In genomic region chr7:88184848-88185304, GRCh38 we compare ENCODE assay signal across 10 cellular contexts. TPM values are rescaled to one million over a fixed set of nuclear protein-coding genes. Genes with fewer than 3 reads are reported as not detected.
DNase-seq lines count a peak whose midpoint lies in the region; ATAC-seq and TF ChIP-seq lines count a peak whose summit lies in the region.
"Had no signal": no experiment of that assay in that cellular context is flagged by ENCODE, and none has a peak within 500 bp of the region (broad histone marks: within the 10 kb centered on the region; RNA-seq: fewer than 3 reads in every experiment).

No MANE protein-coding gene starts in this region.

- no peaks in the 10 kb centered on the region for H3K4me1 Mint-ChIP-seq in immature natural killer cell
- H3K4me1 Mint-ChIP-seq: CD4-positive, alpha-beta memory T cell had no signal

- TF ChIP-seq CTCF in breast epithelium (IDR thresholded peaks at IDR 0.05): no peak

- H3K27ac ChIP-seq in ACC112 (ENCODE audit: low read depth, low read length) (peak overlapping the region; percentile 26; the same call in 1 of the 2 replicates), breast epithelium (peak overlapping the region; percentile 51 to 60)
- H3K27ac ChIP-seq: heart right ventricle had no signal

- no peak for TF ChIP-seq POLR2A in breast epithelium (IDR thresholded peaks at IDR 0.05)

- no peaks in the 10 kb centered on the region for H3K79me2 ChIP-seq in ACC112 (ENCODE audit: control insufficient read depth, insufficient read depth, low read length, unreplicated experiment)

- H3K4me3 Mint-ChIP-seq in immature natural killer cell: no peak overlapping the region
- H3K4me3 Mint-ChIP-seq: CD4-positive, alpha-beta memory T cell had no signal

- H3K9me3 ChIP-seq in breast epithelium: no peaks in the 10 kb centered on the region
- H3K9me3 ChIP-seq: heart right ventricle had no signal

- no peak overlapping the region for H3K27ac Mint-ChIP-seq in immature natural killer cell

- peaks cover 4 to 16% (median 14%) of the 10 kb centered on the region in 3 donors for H3K36me3 Mint-ChIP-seq in immature natural killer cell

- H2AFZ ChIP-seq in ACC112 (ENCODE audit: low read length, unreplicated experiment): peak overlapping the region; percentile 19

- intact Hi-C loops in breast epithelium (cut with DNase I; ENCODE audit: low total_unique reads): no loop called here

- DNase-seq in LHCN-M2 (ENCODE audit: low read depth): peak; percentile 51
- peak in 1 of 2 donors; percentile 51 for DNase-seq in breast epithelium (ENCODE audit: low spot score in 2 of 2)
- no peak for DNase-seq in immature natural killer cell
- no peak for DNase-seq in activated CD4-positive, CD25-positive, alpha-beta regulatory T cell treated with anti-CD3 and anti-CD28 coated beads, Interleukin-2, amount 50 U/mL, for 72 hours
- DNase-seq: heart right ventricle had no signal

- H3K4me3 ChIP-seq in ACC112 (ENCODE audit: low read depth, low read length): no peak overlapping the region
- no peak overlapping the region for H3K4me3 ChIP-seq in breast epithelium
- H3K4me3 ChIP-seq: heart right ventricle had no signal

- no peaks in the 10 kb centered on the region for H3K27me3 ChIP-seq in ACC112 (ENCODE audit: insufficient read depth, low read length)
- H3K27me3 ChIP-seq in breast epithelium: no peaks in the 10 kb centered on the region
- H3K27me3 ChIP-seq: heart right ventricle had no signal

- H3K4me1 ChIP-seq in ACC112 (ENCODE audit: control insufficient read depth, insufficient read depth, low read length, unreplicated experiment) (peaks cover 15% of the 10 kb centered on the region), breast epithelium (no peaks in the 10 kb centered on the region)
- H3K4me1 ChIP-seq: heart right ventricle had no signal

- no peaks in the 10 kb centered on the region for H3K36me3 ChIP-seq in ACC112 (ENCODE audit: insufficient read depth, low read length)
- H3K36me3 ChIP-seq in breast epithelium: no peaks in the 10 kb centered on the region
- H3K36me3 ChIP-seq: heart right ventricle had no signal

- ATAC-seq in GM21367 (IDR thresholded peaks at IDR 0.05; ENCODE audit: unreplicated experiment) (peak; percentile 77), HG02759 (IDR thresholded peaks at IDR 0.05; ENCODE audit: unreplicated experiment) (no peak), HG03342 (IDR thresholded peaks at IDR 0.05; ENCODE audit: unreplicated experiment) (no peak)

- H3K9me3 Mint-ChIP-seq in immature natural killer cell: no peaks in the 10 kb centered on the region
- H3K9me3 Mint-ChIP-seq: CD4-positive, alpha-beta memory T cell had no signal

- no peaks in the 10 kb centered on the region for H3K27me3 Mint-ChIP-seq in immature natural killer cell (ENCODE audit: low read depth in 3 of 3)
- H3K27me3 Mint-ChIP-seq: CD4-positive, alpha-beta memory T cell had no signal

RNA-seq across cellular contexts. Expression of gene SRI, which starts 35.0 kb away (rescaled TPM):
- total RNA-seq in LHCN-M2 (2014; rRNA removed) (70.1 and 87.6 TPM in 2 replicates), breast epithelium (100 to 1,000 TPM in 1 of 3 donors, 10 to 100 TPM in 2; 69.1 to 115 (median 90.9) TPM)
- polyA plus RNA-seq in LHCN-M2 (2012): 128 TPM
- polyA plus RNA-seq in immature natural killer cell: 100 to 1,000 TPM; 234 to 331 (median 297) TPM
